9 cellular contexts compared by ENCODE assay signal in the genomic region with DNA sequence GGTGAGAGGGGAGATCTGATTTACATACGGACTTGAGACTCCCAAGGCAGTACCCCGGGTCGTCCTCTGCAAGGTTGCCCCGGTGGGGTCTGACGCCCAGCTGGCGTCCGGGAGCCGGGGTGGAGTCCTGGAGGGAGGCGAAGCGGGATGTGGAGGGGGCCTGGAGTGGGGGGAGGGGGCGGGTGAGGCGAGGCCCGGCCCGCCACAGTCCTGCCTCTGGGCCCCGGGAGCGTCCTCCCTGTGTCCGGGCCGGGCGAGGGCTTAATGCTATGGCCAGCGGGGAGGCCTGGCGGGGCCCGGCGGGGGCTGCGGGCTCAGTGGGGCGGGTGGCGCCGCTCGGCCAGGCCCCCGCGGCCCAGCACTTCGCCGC. TPM values are rescaled to one million over a fixed set of nuclear protein-coding genes. Genes with fewer than 3 reads are reported as not detected.
A peak's percentile ranks its signal among the peaks of the same experiment; 100 is the strongest.
DNase-seq lines count a peak whose midpoint lies in the region; ATAC-seq and TF ChIP-seq lines count a peak whose summit lies in the region.
"Had no signal": no experiment of that assay in that cellular context is flagged by ENCODE, and none has a peak within 500 bp of the region (broad histone marks: within the 10 kb centered on the region; RNA-seq: fewer than 3 reads in every experiment).

No MANE protein-coding gene starts in this region.

- ATAC-seq in PC-3 (peak; percentile 56), lower lobe of right lung (peak; percentile 29 to 58), thoracic aorta (ENCODE audit: insufficient number of reproducible peaks, low FRiP score, low read depth) (no peak), GM18873 (IDR thresholded peaks at IDR 0.05; ENCODE audit: low FRiP score, unreplicated experiment) (no peak)

- BruUV-seq in PC-3 (replicated peaks; lab: Mats Ljungman, UMichigan), result no TSS peak

- H3K27me3 Mint-ChIP-seq in activated T-cell treated with anti-CD3 and anti-CD28 coated beads, Interleukin-2, amount 50 U/mL, for 24 hours, result no peaks in the 10 kb centered on the region

- H3K9ac ChIP-seq in PC-3 (ENCODE audit: low read length) (peak overlapping the region; percentile 33; the same call in 1 of the 2 replicates), endocrine pancreas (ENCODE audit: control insufficient read depth, insufficient read depth, low read length) (peak overlapping the region; percentile 19)

- H3K9me3 ChIP-seq in PC-3 (ENCODE audit: low read length) (no peaks in the 10 kb centered on the region), endocrine pancreas (ENCODE audit: control insufficient read depth, low read length) (no peaks in the 10 kb centered on the region), lower lobe of right lung (no peaks in the 10 kb centered on the region), thoracic aorta (no peaks in the 10 kb centered on the region)

- intact Hi-C loops in PC-3 (cut with micrococcal nuclease) (loop anchor here (1.0 to 2.0 kb wide), 5 partner anchors 84 to 466 kb away; a partner anchor contains a TSS), lower lobe of right lung (cut with DNase I) (no loop called here)

- H3K4me1 ChIP-seq in PC-3 (ENCODE audit: insufficient read depth, low read length), result no peaks in the 10 kb centered on the region
- H3K4me1 ChIP-seq in endocrine pancreas (ENCODE audit: control insufficient read depth, insufficient read depth, low read length), result no peaks in the 10 kb centered on the region
- peaks cover 7% of the 10 kb centered on the region for H3K4me1 ChIP-seq in lower lobe of right lung
- peaks cover 0 to 5% of the 10 kb centered on the region in 2 donors for H3K4me1 ChIP-seq in thoracic aorta (ENCODE audit: control insufficient read depth in 1 of 2, low read depth in 2 of 2)

- TF ChIP-seq CTCF in PC-3 (conservative IDR thresholded peaks at IDR 0.05; ENCODE audit: low read depth, low read length), result no peak
- TF ChIP-seq CTCF in lower lobe of right lung (IDR thresholded peaks at IDR 0.05), result no peak
- no peak for TF ChIP-seq CTCF in thoracic aorta (IDR thresholded peaks at IDR 0.05)

- peaks cover 8% of the 10 kb centered on the region for H3K4me1 Mint-ChIP-seq in activated T-cell treated with anti-CD3 and anti-CD28 coated beads, Interleukin-2, amount 50 U/mL, for 24 hours (ENCODE audit: low read depth)

- CTCF ChIA-PET in PC-3 (lab: Charles Lee), result interaction anchor here (0.5 to 1.4 kb wide), 15 partner anchors 14 to 392 kb away, joined by 3 to 20 read pairs (median 4); a partner anchor contains a TSS

- H3K9me2 ChIP-seq in PC-3 (replicated peaks; ENCODE audit: low read length), result no peaks in the 10 kb centered on the region

- H3K4me2 ChIP-seq in PC-3 (ENCODE audit: low read length), result peak overlapping the region; percentile 79

- no peaks in the 10 kb centered on the region for H3K79me2 ChIP-seq in PC-3 (ENCODE audit: low read length)

- H3K4me3 ChIP-seq in PC-3 (ENCODE audit: low read length), result peak overlapping the region; percentile 58
- no peak overlapping the region for H3K4me3 ChIP-seq in endocrine pancreas (ENCODE audit: control insufficient read depth, insufficient read depth, low read length)
- H3K4me3 ChIP-seq in lower lobe of right lung, result peak overlapping the region; percentile 55
- H3K4me3 ChIP-seq in thoracic aorta, result peak overlapping the region; percentile 69

- no peaks in the 10 kb centered on the region for H3K27me3 ChIP-seq in PC-3 (ENCODE audit: low read length)
- no peaks in the 10 kb centered on the region for H3K27me3 ChIP-seq in endocrine pancreas (ENCODE audit: control insufficient read depth, insufficient read depth, low read length)
- H3K27me3 ChIP-seq in lower lobe of right lung (ENCODE audit: low read depth), result no peaks in the 10 kb centered on the region
- H3K27me3 ChIP-seq in thoracic aorta (replicated peaks; ENCODE audit: insufficient read depth), result no peaks in the 10 kb centered on the region

- H2AFZ ChIP-seq in PC-3 (ENCODE audit: low read length), result peak overlapping the region; percentile 67

- H3K27ac Mint-ChIP-seq in activated T-cell treated with anti-CD3 and anti-CD28 coated beads, Interleukin-2, amount 50 U/mL, for 24 hours, result no peak overlapping the region

- H3K36me3 ChIP-seq in PC-3 (ENCODE audit: low read depth, low read length) (no peaks in the 10 kb centered on the region), endocrine pancreas (ENCODE audit: control insufficient read depth, insufficient read depth, low read length) (no peaks in the 10 kb centered on the region), lower lobe of right lung (no peaks in the 10 kb centered on the region), thoracic aorta (no peaks in the 10 kb centered on the region)

- H3K4me3 Mint-ChIP-seq in activated T-cell treated with anti-CD3 and anti-CD28 coated beads, Interleukin-2, amount 50 U/mL, for 24 hours, result no peak overlapping the region

- no peak for DNase-seq in PC-3
- no peak for DNase-seq in lower lobe of right lung
- no peak for DNase-seq in thoracic aorta (ENCODE audit: low spot score)
- no peak for DNase-seq in cortex of kidney (lab: John Stamatoyannopoulos, UW)
- DNase-seq in activated T-cell treated with anti-CD3 and anti-CD28 coated beads, Interleukin-2, amount 50 U/mL, for 24 hours, result no peak
- DNase-seq: MM.1S had no signal

- H3F3A ChIP-seq in PC-3 (ENCODE audit: low read length, unreplicated experiment), result no peaks in the 10 kb centered on the region

- POLR2A ChIA-PET in PC-3 (lab: Charles Lee; ENCODE audit: unreplicated experiment), result interaction anchor here (0.5 to 0.6 kb wide), 2 partner anchors 39 to 97 kb away, joined by 3 to 4 read pairs; a partner anchor contains a TSS

- H3K27ac ChIP-seq in PC-3 (ENCODE audit: low read length) (no peak overlapping the region), lower lobe of right lung (peak overlapping the region; percentile 62), thoracic aorta (no peak overlapping the region)

- no peaks in the 10 kb centered on the region for H3K9me3 Mint-ChIP-seq in activated T-cell treated with anti-CD3 and anti-CD28 coated beads, Interleukin-2, amount 50 U/mL, for 24 hours

- no peaks in the 10 kb centered on the region for H4K20me1 ChIP-seq in PC-3 (ENCODE audit: low read length)

- H3K36me3 Mint-ChIP-seq in activated T-cell treated with anti-CD3 and anti-CD28 coated beads, Interleukin-2, amount 50 U/mL, for 24 hours (ENCODE audit: low read depth), result no peaks in the 10 kb centered on the region

RNA-seq across cellular contexts. Expression of a gene that starts 2.4 kb away (rescaled TPM):
- total RNA-seq in PC-3 (2014; rRNA removed) (not detected in 2 replicates), lower lobe of right lung (0.86 TPM), thoracic aorta (not detected)
- total RNA-seq: dermis microvascular lymphatic vessel endothelial cell had no signal

RNA-seq across cellular contexts. Expression of a gene that starts 23.4 kb away (rescaled TPM):
- total RNA-seq in PC-3 (2014; rRNA removed) (0.22 TPM in 1 of 2 replicates, not detected in the other), lower lobe of right lung (295 TPM), thoracic aorta (10 to 100 TPM; 35.0 to 44.4 TPM)
- total RNA-seq: dermis microvascular lymphatic vessel endothelial cell had no signal

RNA-seq across cellular contexts. Expression of a gene that starts 53.5 kb away (rescaled TPM):
- total RNA-seq in PC-3 (2014; rRNA removed) (29.4 and 32.5 TPM in 2 replicates), lower lobe of right lung (48.0 TPM), thoracic aorta (100 to 1,000 TPM in 1 of 2 donors, 10 to 100 TPM in 1; 97.7 to 163 TPM)

Comparison
In these comparisons a context has a peak if more than half of its experiments do, and no peak if none do; other contexts are left out.
1. ATAC-seq: peak in PC-3 (single experiment) and lower lobe of right lung (2 of 2); none in thoracic aorta (single experiment) and GM18873 (single experiment).
2. RNA of a gene that starts 23.4 kb away (total RNA-seq): 295 TPM in lower lobe of right lung (single experiment) and 35.0 to 44.4 TPM in thoracic aorta; 0.22 TPM in PC-3; every median in the first group is over 10 times any median in the second.